1 cellular context compared by ENCODE assay signal in the genomic region with DNA sequence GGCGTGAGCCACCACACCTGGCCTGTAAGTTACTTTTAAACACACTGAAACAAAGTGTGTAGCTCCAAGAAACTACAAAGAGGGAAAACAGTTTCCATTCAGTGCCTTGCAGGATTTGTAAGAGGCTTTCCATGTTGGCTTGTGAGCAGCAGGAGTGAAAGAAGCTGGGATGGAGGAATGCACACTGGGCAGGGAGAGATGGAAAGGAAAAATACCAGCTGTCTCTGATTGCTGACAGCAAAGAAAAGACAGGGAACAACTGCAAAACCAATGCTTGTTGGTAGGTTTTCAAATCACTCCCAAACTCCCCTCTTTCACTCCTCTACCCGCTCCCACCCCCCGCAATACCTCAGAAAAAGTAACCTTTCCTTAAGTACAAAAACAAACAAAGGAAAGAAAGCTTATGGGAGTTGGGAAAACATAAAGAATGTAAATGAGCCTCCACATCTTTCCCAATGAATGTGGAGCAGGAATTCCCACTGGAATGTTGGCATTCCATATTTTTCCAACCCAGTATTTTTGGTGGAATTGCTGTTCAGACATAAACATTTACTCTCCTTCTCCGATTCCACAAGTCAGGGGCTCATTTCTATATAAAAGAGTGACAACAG.
TF ChIP-seq lines count a peak whose summit lies in the region.

No MANE protein-coding gene starts in this region.

TF ChIP-seq in GM23338, 12 proteins besides CTCF, POLR2A, EP300 and RAD21 (continued from another document):
- TF ChIP-seq, protein P1, sequence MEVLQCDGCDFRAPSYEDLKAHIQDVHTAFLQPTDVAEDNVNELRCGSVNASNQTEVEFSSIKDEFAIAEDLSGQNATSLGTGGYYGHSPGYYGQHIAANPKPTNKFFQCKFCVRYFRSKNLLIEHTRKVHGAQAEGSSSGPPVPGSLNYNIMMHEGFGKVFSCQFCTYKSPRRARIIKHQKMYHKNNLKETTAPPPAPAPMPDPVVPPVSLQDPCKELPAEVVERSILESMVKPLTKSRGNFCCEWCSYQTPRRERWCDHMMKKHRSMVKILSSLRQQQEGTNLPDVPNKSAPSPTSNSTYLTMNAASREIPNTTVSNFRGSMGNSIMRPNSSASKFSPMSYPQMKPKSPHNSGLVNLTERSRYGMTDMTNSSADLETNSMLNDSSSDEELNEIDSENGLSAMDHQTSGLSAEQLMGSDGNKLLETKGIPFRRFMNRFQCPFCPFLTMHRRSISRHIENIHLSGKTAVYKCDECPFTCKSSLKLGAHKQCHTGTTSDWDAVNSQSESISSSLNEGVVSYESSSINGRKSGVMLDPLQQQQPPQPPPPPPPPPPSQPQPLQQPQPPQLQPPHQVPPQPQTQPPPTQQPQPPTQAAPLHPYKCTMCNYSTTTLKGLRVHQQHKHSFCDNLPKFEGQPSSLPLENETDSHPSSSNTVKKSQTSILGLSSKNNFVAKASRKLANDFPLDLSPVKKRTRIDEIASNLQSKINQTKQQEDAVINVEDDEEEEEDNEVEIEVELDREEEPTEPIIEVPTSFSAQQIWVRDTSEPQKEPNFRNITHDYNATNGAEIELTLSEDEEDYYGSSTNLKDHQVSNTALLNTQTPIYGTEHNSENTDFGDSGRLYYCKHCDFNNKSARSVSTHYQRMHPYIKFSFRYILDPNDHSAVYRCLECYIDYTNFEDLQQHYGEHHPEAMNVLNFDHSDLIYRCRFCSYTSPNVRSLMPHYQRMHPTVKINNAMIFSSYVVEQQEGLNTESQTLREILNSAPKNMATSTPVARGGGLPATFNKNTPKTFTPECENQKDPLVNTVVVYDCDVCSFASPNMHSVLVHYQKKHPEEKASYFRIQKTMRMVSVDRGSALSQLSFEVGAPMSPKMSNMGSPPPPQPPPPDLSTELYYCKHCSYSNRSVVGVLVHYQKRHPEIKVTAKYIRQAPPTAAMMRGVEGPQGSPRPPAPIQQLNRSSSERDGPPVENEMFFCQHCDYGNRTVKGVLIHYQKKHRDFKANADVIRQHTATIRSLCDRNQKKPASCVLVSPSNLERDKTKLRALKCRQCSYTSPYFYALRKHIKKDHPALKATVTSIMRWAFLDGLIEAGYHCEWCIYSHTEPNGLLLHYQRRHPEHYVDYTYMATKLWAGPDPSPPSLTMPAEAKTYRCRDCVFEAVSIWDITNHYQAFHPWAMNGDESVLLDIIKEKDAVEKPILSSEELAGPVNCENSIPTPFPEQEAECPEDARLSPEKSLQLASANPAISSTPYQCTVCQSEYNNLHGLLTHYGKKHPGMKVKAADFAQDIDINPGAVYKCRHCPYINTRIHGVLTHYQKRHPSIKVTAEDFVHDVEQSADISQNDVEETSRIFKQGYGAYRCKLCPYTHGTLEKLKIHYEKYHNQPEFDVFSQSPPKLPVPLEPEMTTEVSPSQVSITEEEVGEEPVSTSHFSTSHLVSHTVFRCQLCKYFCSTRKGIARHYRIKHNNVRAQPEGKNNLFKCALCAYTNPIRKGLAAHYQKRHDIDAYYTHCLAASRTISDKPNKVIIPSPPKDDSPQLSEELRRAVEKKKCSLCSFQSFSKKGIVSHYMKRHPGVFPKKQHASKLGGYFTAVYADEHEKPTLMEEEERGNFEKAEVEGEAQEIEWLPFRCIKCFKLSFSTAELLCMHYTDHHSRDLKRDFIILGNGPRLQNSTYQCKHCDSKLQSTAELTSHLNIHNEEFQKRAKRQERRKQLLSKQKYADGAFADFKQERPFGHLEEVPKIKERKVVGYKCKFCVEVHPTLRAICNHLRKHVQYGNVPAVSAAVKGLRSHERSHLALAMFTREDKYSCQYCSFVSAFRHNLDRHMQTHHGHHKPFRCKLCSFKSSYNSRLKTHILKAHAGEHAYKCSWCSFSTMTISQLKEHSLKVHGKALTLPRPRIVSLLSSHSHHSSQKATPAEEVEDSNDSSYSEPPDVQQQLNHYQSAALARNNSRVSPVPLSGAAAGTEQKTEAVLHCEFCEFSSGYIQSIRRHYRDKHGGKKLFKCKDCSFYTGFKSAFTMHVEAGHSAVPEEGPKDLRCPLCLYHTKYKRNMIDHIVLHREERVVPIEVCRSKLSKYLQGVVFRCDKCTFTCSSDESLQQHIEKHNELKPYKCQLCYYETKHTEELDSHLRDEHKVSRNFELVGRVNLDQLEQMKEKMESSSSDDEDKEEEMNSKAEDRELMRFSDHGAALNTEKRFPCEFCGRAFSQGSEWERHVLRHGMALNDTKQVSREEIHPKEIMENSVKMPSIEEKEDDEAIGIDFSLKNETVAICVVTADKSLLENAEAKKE (CRISPR knock-in tag; IDR thresholded peaks at IDR 0.05) = no peak
- TF ChIP-seq EZH2phosphoT487 (IDR thresholded peaks at IDR 0.05; ENCODE audit: unreplicated experiment) (no peak), STAT1 (IDR thresholded peaks at IDR 0.05; ENCODE audit: unreplicated experiment) (no peak), POLR2AphosphoS5 (IDR thresholded peaks at IDR 0.05; ENCODE audit: low read depth) (no peak), ZNF114 (CRISPR knock-in tag; IDR thresholded peaks at IDR 0.05) (no peak)
